ENCODE assay signal across 1 cellular context in genomic region chr1:58982259-58982998, GRCh38.
TF ChIP-seq lines count a peak whose summit lies in the region.

No MANE protein-coding gene starts in this region.

TF ChIP-seq in HepG2, 621 proteins besides CTCF, POLR2A, EP300 and RAD21 (continued from another document and continues in another):
- TF ChIP-seq MAFF (IDR thresholded peaks at IDR 0.05; ENCODE audit: low read depth, low read length) (no peak), ZNF253 (CRISPR knock-in tag; IDR thresholded peaks at IDR 0.05; ENCODE audit: borderline replicate concordance) (no peak), MXD1 (CRISPR knock-in tag; IDR thresholded peaks at IDR 0.05) (no peak), HOXD1 (CRISPR knock-in tag; IDR thresholded peaks at IDR 0.05) (no peak), ZMYM3 (CRISPR knock-in tag; IDR thresholded peaks at IDR 0.05) (0 out of 2 replicates have a peak, but pooled peaks have one; percentile 38), HNF4G (IDR thresholded peaks at IDR 0.05; ENCODE audit: borderline replicate concordance, low read depth, low read length) (no peak), HNF4G (CRISPR knock-in tag; IDR thresholded peaks at IDR 0.05; ENCODE audit: borderline replicate concordance, low read depth) (no peak), CCAR2 (optimal IDR thresholded peaks at IDR 0.05; ENCODE audit: low read depth, low read length) (no peak), FOXA3 (CRISPR knock-in tag; IDR thresholded peaks at IDR 0.05) (peak; percentile 76), ZNF782 (CRISPR knock-in tag; IDR thresholded peaks at IDR 0.05; ENCODE audit: borderline replicate concordance) (no peak), SIN3B (IDR thresholded peaks at IDR 0.05; ENCODE audit: low read length) (no peak), IRF2 (CRISPR knock-in tag; IDR thresholded peaks at IDR 0.05) (peak; percentile 65; the same call in 1 of the 2 replicates), ZNF510 (CRISPR knock-in tag; IDR thresholded peaks at IDR 0.05; ENCODE audit: low read depth) (no peak), SRSF9 (IDR thresholded peaks at IDR 0.05; ENCODE audit: borderline replicate concordance, insufficient read depth, low read depth, low read length, poor library complexity, severe bottlenecking) (no peak), ZNF382 (CRISPR knock-in tag; IDR thresholded peaks at IDR 0.05; ENCODE audit: borderline replicate concordance) (no peak), NFKB2 (CRISPR knock-in tag; IDR thresholded peaks at IDR 0.05; ENCODE audit: borderline replicate concordance) (no peak), ZFY (CRISPR knock-in tag; IDR thresholded peaks at IDR 0.05) (no peak), MED13 (CRISPR knock-in tag; IDR thresholded peaks at IDR 0.05) (no peak), MAF1 (CRISPR knock-in tag; IDR thresholded peaks at IDR 0.05; ENCODE audit: borderline replicate concordance) (no peak), ZNF292 (CRISPR knock-in tag; IDR thresholded peaks at IDR 0.05; ENCODE audit: borderline replicate concordance, low read depth) (peak; percentile 78; the same call in 1 of the 2 replicates), HDAC6 (IDR thresholded peaks at IDR 0.05; ENCODE audit: low read depth, low read length) (no peak), ZNF33B (CRISPR knock-in tag; IDR thresholded peaks at IDR 0.05) (no peak), ZNF343 (CRISPR knock-in tag; IDR thresholded peaks at IDR 0.05) (no peak), ZIK1 (CRISPR knock-in tag; IDR thresholded peaks at IDR 0.05; ENCODE audit: borderline replicate concordance, low read depth) (no peak), PAWR (CRISPR knock-in tag; IDR thresholded peaks at IDR 0.05; ENCODE audit: borderline replicate concordance) (no peak), SMYD3 (CRISPR knock-in tag; IDR thresholded peaks at IDR 0.05) (no peak), STAT6 (CRISPR knock-in tag; IDR thresholded peaks at IDR 0.05; ENCODE audit: borderline replicate concordance) (no peak), ZSCAN9 (CRISPR knock-in tag; IDR thresholded peaks at IDR 0.05; ENCODE audit: borderline replicate concordance) (no peak), MBNL3 (CRISPR knock-in tag; conservative IDR thresholded peaks at IDR 0.05) (no peak), CBX2 (IDR thresholded peaks at IDR 0.05; ENCODE audit: low read depth, low read length) (no peak), CBX2 (CRISPR knock-in tag; IDR thresholded peaks at IDR 0.05; ENCODE audit: low read depth) (no peak), NONO (IDR thresholded peaks at IDR 0.05) (no peak), NONO (CRISPR knock-in tag; conservative IDR thresholded peaks at IDR 0.05) (no peak), GRHL1 (CRISPR knock-in tag; conservative IDR thresholded peaks at IDR 0.05) (no peak), ZNF234 (CRISPR knock-in tag; conservative IDR thresholded peaks at IDR 0.05) (no peak), PBX2 (CRISPR knock-in tag; IDR thresholded peaks at IDR 0.05) (no peak), ZNF883 (CRISPR knock-in tag; IDR thresholded peaks at IDR 0.05; ENCODE audit: not compliant biosample characterization) (no peak), ZNF879 (CRISPR knock-in tag; IDR thresholded peaks at IDR 0.05) (no peak), CEBPB (IDR thresholded peaks at IDR 0.05; ENCODE audit: borderline replicate concordance, low read depth, low read length) (no peak), IKZF5 (CRISPR knock-in tag; IDR thresholded peaks at IDR 0.05) (peak; percentile 54), ZMAT3 (CRISPR knock-in tag; conservative IDR thresholded peaks at IDR 0.05) (no peak), HNF4A (CRISPR knock-in tag; IDR thresholded peaks at IDR 0.05) (peak; percentile 25)
- TF ChIP-seq, protein P1, sequence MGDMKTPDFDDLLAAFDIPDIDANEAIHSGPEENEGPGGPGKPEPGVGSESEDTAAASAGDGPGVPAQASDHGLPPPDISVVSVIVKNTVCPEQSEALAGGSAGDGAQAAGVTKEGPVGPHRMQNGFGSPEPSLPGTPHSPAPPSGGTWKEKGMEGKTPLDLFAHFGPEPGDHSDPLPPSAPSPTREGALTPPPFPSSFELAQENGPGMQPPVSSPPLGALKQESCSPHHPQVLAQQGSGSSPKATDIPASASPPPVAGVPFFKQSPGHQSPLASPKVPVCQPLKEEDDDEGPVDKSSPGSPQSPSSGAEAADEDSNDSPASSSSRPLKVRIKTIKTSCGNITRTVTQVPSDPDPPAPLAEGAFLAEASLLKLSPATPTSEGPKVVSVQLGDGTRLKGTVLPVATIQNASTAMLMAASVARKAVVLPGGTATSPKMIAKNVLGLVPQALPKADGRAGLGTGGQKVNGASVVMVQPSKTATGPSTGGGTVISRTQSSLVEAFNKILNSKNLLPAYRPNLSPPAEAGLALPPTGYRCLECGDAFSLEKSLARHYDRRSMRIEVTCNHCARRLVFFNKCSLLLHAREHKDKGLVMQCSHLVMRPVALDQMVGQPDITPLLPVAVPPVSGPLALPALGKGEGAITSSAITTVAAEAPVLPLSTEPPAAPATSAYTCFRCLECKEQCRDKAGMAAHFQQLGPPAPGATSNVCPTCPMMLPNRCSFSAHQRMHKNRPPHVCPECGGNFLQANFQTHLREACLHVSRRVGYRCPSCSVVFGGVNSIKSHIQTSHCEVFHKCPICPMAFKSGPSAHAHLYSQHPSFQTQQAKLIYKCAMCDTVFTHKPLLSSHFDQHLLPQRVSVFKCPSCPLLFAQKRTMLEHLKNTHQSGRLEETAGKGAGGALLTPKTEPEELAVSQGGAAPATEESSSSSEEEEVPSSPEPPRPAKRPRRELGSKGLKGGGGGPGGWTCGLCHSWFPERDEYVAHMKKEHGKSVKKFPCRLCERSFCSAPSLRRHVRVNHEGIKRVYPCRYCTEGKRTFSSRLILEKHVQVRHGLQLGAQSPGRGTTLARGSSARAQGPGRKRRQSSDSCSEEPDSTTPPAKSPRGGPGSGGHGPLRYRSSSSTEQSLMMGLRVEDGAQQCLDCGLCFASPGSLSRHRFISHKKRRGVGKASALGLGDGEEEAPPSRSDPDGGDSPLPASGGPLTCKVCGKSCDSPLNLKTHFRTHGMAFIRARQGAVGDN (CRISPR knock-in tag; IDR thresholded peaks at IDR 0.05): no peak
- TF ChIP-seq, protein P2, sequence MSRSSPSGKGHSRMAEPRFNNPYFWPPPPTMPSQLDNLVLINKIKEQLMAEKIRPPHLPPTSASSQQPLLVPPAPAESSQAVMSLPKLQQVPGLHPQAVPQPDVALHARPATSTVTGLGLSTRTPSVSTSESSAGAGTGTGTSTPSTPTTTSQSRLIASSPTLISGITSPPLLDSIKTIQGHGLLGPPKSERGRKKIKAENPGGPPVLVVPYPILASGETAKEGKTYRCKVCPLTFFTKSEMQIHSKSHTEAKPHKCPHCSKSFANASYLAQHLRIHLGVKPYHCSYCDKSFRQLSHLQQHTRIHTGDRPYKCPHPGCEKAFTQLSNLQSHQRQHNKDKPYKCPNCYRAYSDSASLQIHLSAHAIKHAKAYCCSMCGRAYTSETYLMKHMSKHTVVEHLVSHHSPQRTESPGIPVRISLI (CRISPR knock-in tag; IDR thresholded peaks at IDR 0.05; ENCODE audit: borderline replicate concordance): no peak
- TF ChIP-seq, protein P3, sequence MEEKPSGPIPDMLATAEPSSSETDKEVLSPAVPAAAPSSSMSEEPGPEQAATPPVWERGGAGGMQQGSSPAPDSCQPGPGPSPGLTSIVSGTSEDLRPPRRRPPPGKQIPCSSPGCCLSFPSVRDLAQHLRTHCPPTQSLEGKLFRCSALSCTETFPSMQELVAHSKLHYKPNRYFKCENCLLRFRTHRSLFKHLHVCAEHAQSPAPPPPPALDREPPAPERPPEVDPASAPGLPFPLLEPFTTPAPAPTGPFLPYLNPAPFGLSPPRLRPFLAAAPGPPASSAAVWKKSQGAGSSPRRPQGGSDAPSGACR (CRISPR knock-in tag; IDR thresholded peaks at IDR 0.05): no peak
- TF ChIP-seq, protein P4, sequence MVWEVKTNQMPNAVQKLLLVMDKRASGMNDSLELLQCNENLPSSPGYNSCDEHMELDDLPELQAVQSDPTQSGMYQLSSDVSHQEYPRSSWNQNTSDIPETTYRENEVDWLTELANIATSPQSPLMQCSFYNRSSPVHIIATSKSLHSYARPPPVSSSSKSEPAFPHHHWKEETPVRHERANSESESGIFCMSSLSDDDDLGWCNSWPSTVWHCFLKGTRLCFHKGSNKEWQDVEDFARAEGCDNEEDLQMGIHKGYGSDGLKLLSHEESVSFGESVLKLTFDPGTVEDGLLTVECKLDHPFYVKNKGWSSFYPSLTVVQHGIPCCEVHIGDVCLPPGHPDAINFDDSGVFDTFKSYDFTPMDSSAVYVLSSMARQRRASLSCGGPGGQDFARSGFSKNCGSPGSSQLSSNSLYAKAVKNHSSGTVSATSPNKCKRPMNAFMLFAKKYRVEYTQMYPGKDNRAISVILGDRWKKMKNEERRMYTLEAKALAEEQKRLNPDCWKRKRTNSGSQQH (CRISPR knock-in tag; IDR thresholded peaks at IDR 0.05; ENCODE audit: low read depth): no peak
- TF ChIP-seq, protein P5, sequence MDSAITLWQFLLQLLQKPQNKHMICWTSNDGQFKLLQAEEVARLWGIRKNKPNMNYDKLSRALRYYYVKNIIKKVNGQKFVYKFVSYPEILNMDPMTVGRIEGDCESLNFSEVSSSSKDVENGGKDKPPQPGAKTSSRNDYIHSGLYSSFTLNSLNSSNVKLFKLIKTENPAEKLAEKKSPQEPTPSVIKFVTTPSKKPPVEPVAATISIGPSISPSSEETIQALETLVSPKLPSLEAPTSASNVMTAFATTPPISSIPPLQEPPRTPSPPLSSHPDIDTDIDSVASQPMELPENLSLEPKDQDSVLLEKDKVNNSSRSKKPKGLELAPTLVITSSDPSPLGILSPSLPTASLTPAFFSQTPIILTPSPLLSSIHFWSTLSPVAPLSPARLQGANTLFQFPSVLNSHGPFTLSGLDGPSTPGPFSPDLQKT (CRISPR knock-in tag; IDR thresholded peaks at IDR 0.05; ENCODE audit: borderline replicate concordance): no peak
- TF ChIP-seq, protein P6, sequence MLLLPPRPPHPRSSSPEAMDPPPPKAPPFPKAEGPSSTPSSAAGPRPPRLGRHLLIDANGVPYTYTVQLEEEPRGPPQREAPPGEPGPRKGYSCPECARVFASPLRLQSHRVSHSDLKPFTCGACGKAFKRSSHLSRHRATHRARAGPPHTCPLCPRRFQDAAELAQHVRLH (CRISPR knock-in tag; IDR thresholded peaks at IDR 0.05; ENCODE audit: borderline replicate concordance, low read depth): no peak
- TF ChIP-seq, protein P7, sequence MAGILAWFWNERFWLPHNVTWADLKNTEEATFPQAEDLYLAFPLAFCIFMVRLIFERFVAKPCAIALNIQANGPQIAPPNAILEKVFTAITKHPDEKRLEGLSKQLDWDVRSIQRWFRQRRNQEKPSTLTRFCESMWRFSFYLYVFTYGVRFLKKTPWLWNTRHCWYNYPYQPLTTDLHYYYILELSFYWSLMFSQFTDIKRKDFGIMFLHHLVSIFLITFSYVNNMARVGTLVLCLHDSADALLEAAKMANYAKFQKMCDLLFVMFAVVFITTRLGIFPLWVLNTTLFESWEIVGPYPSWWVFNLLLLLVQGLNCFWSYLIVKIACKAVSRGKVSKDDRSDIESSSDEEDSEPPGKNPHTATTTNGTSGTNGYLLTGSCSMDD (CRISPR knock-in tag; IDR thresholded peaks at IDR 0.05): no peak
